23 cellular contexts compared by ENCODE assay signal in the genomic region with DNA sequence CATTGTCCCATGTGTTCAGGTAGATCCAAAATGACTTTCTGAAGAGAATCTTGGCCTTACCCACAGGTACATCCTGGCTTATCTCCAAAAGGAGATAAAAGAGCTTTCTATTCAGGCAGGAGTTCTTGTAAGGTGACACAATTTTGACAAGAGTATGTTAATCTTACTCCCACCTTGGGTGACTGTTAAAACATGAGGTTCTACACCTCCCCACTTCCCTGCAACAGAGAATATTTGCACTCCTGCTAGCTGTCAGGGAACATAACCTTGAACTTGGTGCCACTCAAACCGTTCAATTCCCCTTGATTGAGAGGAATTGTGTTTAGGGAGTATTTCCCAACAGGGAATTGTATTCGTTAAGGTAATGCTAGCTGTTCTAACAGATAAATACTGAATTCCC.
DNase-seq lines count a peak whose midpoint lies in the region; ATAC-seq, FAIRE-seq and TF ChIP-seq lines count a peak whose summit lies in the region.
"Had no signal": no experiment of that assay in that cellular context is flagged by ENCODE, and none has a peak within 500 bp of the region (broad histone marks: within the 10 kb centered on the region; RNA-seq: fewer than 3 reads in every experiment).

No MANE protein-coding gene starts in this region.

- H3K79me2 ChIP-seq in HepG2 (ENCODE audit: insufficient read depth, low read length), result no peaks in the 10 kb centered on the region

- POLR2A ChIA-PET in HepG2 (lab: Yijun Ruan, JAX), result no interaction called here

- in situ Hi-C loops in HepG2 (cut with HindIII; ENCODE audit: extremely low pct_ligation_motif_present, low pct_unique_long_range_greater_than_20kb), result no loop called here

- H3K4me3 ChIP-seq in liver (ENCODE audit: low read depth in 1 of 3, low read length in 3 of 3) (no peak overlapping the region), HepG2 (replicated peaks in 1 of 3; ENCODE audit: insufficient read depth in 1 of 3, low read depth in 2 of 3, low read length in 3 of 3) (no peak overlapping the region)
- H3K4me3 ChIP-seq: BLaER1 treated with 17β-estradiol and CSF1 and Interleukin-3, amounts not matched to agents 10 nM and 100 nM; GM12878; GM23338 had no signal

- DNase-seq in HepG2 (ENCODE audit: low spot score), result no peak
- no peak for DNase-seq in mesothelial cell of epicardium (ENCODE audit: low spot score in 2 of 2, unreplicated experiment in 2 of 2)
- DNase-seq in urothelium cell line (ENCODE audit: low spot score), result no peak
- no peak for DNase-seq in stimulated activated CD4-positive, alpha-beta T cell treated with anti-CD3 and anti-CD28 coated beads, Interleukin-1b, Interleukin-23, amount 100 ng/mL, for 48 hours
- DNase-seq: CD4-positive, alpha-beta T cell; CD8-positive, alpha-beta memory T cell; DMS 273 treated with DMSO at 0.1 percent for 48 hours; DMS79; EL; GDM1; H9 had no signal

- no peak for TF ChIP-seq CTCF in liver (IDR thresholded peaks at IDR 0.05; ENCODE audit: low read depth, low read length, missing input control)
- TF ChIP-seq CTCF in HepG2 (CRISPR knock-in tag; IDR thresholded peaks at IDR 0.05), result no peak
- TF ChIP-seq CTCF in mesothelial cell of epicardium (IDR thresholded peaks at IDR 0.05; ENCODE audit: unreplicated experiment), result no peak

- WGBS in liver, result 34% methylated on average over 2 of the region's 2 CpGs
- 4% methylated on average over 2 of the region's 2 CpGs for WGBS in HepG2 (ENCODE audit: low lambda C conversion rate)

- no peak for TF ChIP-seq EP300 in HepG2 (IDR thresholded peaks at IDR 0.05; ENCODE audit: low read depth in 2 of 2, low read length in 2 of 2)
- no peak for TF ChIP-seq EP300 in HepG2 (CRISPR knock-in tag; IDR thresholded peaks at IDR 0.05; ENCODE audit: borderline replicate concordance)

- H3K36me3 ChIP-seq in liver (ENCODE audit: control insufficient read depth in 4 of 4, insufficient read depth in 3 of 4, low read depth in 1 of 4, low read length in 3 of 4), result no peaks in the 10 kb centered on the region
- no peaks in the 10 kb centered on the region for H3K36me3 ChIP-seq in HepG2 (replicated peaks in 1 of 2; ENCODE audit: control insufficient read depth in 1 of 2, insufficient read depth in 2 of 2, low read length in 2 of 2)
- H3K36me3 ChIP-seq: BLaER1 treated with 17β-estradiol and CSF1 and Interleukin-3, amounts not matched to agents 10 nM and 100 nM had no signal

- BruUV-seq in HepG2 (replicated peaks; lab: Mats Ljungman, UMichigan), result no TSS peak

- no peaks in the 10 kb centered on the region for H4K20me1 ChIP-seq in HepG2 (ENCODE audit: insufficient read depth, low read length)
- H4K20me1 ChIP-seq: BLaER1 treated with 17β-estradiol and CSF1 and Interleukin-3, amounts not matched to agents 10 nM and 100 nM had no signal

- H3K27me3 ChIP-seq in liver (ENCODE audit: control insufficient read depth in 4 of 4, insufficient read depth in 4 of 4, low read length in 3 of 4) (no peaks in the 10 kb centered on the region), HepG2 (ENCODE audit: control insufficient read depth in 1 of 2, insufficient read depth in 2 of 2, low read length in 2 of 2) (no peaks in the 10 kb centered on the region)
- H3K27me3 ChIP-seq: BLaER1 treated with 17β-estradiol and CSF1 and Interleukin-3, amounts not matched to agents 10 nM and 100 nM had no signal

- no peak overlapping the region for H3K4me2 ChIP-seq in HepG2 (ENCODE audit: low read depth, low read length)
- H3K4me2 ChIP-seq: BLaER1 treated with 17β-estradiol and CSF1 and Interleukin-3, amounts not matched to agents 10 nM and 100 nM; GM23338 had no signal

- no peak overlapping the region for H2AFZ ChIP-seq in HepG2 (ENCODE audit: low read length)
- H2AFZ ChIP-seq: GM23338 had no signal

- H3K4me3 Mint-ChIP-seq in mesothelial cell of epicardium, result no peak overlapping the region
- H3K4me3 Mint-ChIP-seq: B cell; CD14-positive monocyte; CD4-positive, alpha-beta T cell; CD8-positive, alpha-beta memory T cell; GM23338; H9 had no signal

- TF ChIP-seq POLR2A in HepG2 (IDR thresholded peaks at IDR 0.05; ENCODE audit: insufficient read depth in 1 of 2, low read depth in 2 of 2, low read length in 2 of 2), result no peak

- no peaks in the 10 kb centered on the region for H3K9me3 ChIP-seq in liver (ENCODE audit: control insufficient read depth in 4 of 4, low read length in 3 of 4)
- peaks cover 6% of the 10 kb centered on the region; the same call in 1 of the 2 replicates for H3K9me3 ChIP-seq in HepG2 (ENCODE audit: low read length)
- H3K9me3 ChIP-seq: BLaER1 treated with 17β-estradiol and CSF1 and Interleukin-3, amounts not matched to agents 10 nM and 100 nM had no signal

- H3K4me1 ChIP-seq in liver (ENCODE audit: control insufficient read depth in 4 of 4, insufficient read depth in 4 of 4, low read length in 3 of 4) (peaks cover 0 to 7% (median 3%) of the 10 kb centered on the region in 4 donors), HepG2 (ENCODE audit: insufficient read depth, low read length) (no peaks in the 10 kb centered on the region)

- peak overlapping the region; percentile 40 for H3K27ac Mint-ChIP-seq in mesothelial cell of epicardium
- H3K27ac Mint-ChIP-seq: B cell; CD14-positive monocyte; CD4-positive, alpha-beta T cell; CD8-positive, alpha-beta memory T cell; GM23338; H9 had no signal

- peaks cover 6% of the 10 kb centered on the region for H3K9me3 Mint-ChIP-seq in mesothelial cell of epicardium
- H3K9me3 Mint-ChIP-seq: CD4-positive, alpha-beta T cell; GM23338; H9 had no signal

- intact Hi-C loops in HepG2 (cut with micrococcal nuclease; ENCODE audit: unreplicated experiment), result no loop called here

- ATAC-seq in HepG2, result no peak
- no peak for ATAC-seq in HG03439 (IDR thresholded peaks at IDR 0.05; ENCODE audit: unreplicated experiment)
- ATAC-seq: GM12878, GM23338, HCT116 had no signal

- TF ChIP-seq RAD21 in liver (IDR thresholded peaks at IDR 0.05) (peak; percentile 11 to 24), HepG2 (CRISPR knock-in tag; IDR thresholded peaks at IDR 0.05) (no peak)

- no peaks in the 10 kb centered on the region for H3K27me3 Mint-ChIP-seq in mesothelial cell of epicardium (ENCODE audit: low read depth)
- H3K27me3 Mint-ChIP-seq: B cell; CD4-positive, alpha-beta T cell; CD8-positive, alpha-beta memory T cell had no signal

- H3K4me1 Mint-ChIP-seq in mesothelial cell of epicardium, result peaks cover 24% of the 10 kb centered on the region
- H3K4me1 Mint-ChIP-seq: B cell; CD14-positive monocyte; CD8-positive, alpha-beta memory T cell; GM23338 had no signal

- no peak overlapping the region for H3K27ac ChIP-seq in liver (ENCODE audit: low read depth in 1 of 2, low read length in 2 of 2)
- H3K27ac ChIP-seq in HepG2 (ENCODE audit: extremely low read length, insufficient read depth, low read length), result no peak overlapping the region
- H3K27ac ChIP-seq: 22Rv1; BLaER1 treated with 17β-estradiol and CSF1 and Interleukin-3, amounts not matched to agents 10 nM and 100 nM had no signal

- FAIRE-seq in HepG2 (lab: Jason Lieb, UNC) (no peak), urothelium cell line (lab: Jason Lieb, UNC) (peak; percentile 85)
- FAIRE-seq: A204.1, D721Med, GM12878, GM19239 had no signal

- no peaks in the 10 kb centered on the region for H3K36me3 Mint-ChIP-seq in mesothelial cell of epicardium
- H3K36me3 Mint-ChIP-seq: CD14-positive monocyte; CD8-positive, alpha-beta memory T cell had no signal

- CTCF ChIA-PET in HepG2 (lab: Yijun Ruan, JAX; ENCODE audit: low intra/inter-chr PET ratio, low total read pairs), result no interaction called here

- H3K9ac ChIP-seq in liver (ENCODE audit: low read depth in 1 of 2, low read length in 2 of 2) (no peak overlapping the region), HepG2 (ENCODE audit: insufficient read depth, low read depth, low read length) (no peak overlapping the region)
- H3K9ac ChIP-seq: BLaER1 treated with 17β-estradiol and CSF1 and Interleukin-3, amounts not matched to agents 10 nM and 100 nM had no signal

TF ChIP-seq in liver, 16 proteins besides CTCF, POLR2A, EP300 and RAD21 (continues in another document):
- TF ChIP-seq GABPA (IDR thresholded peaks at IDR 0.05 in 1 of 2, conservative IDR thresholded peaks at IDR 0.05 in 1 of 2) (no peak), EGR1 (IDR thresholded peaks at IDR 0.05; ENCODE audit: low read depth in 2 of 2) (no peak), JUND (IDR thresholded peaks at IDR 0.05) (peak in 1 of 2 donors; percentile 18)
- TF ChIP-seq, protein P1, sequence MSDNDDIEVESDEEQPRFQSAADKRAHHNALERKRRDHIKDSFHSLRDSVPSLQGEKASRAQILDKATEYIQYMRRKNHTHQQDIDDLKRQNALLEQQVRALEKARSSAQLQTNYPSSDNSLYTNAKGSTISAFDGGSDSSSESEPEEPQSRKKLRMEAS (IDR thresholded peaks at IDR 0.05), result no peak

TF ChIP-seq in HepG2, 621 proteins besides CTCF, POLR2A, EP300 and RAD21:
- TF ChIP-seq HNF4A (CRISPR knock-in tag; IDR thresholded peaks at IDR 0.05), result no peak
- TF ChIP-seq MYNN (CRISPR knock-in tag; IDR thresholded peaks at IDR 0.05; ENCODE audit: low read depth), result no peak
- no peak for TF ChIP-seq ZFP1 (CRISPR knock-in tag; IDR thresholded peaks at IDR 0.05)
- TF ChIP-seq, protein P2, sequence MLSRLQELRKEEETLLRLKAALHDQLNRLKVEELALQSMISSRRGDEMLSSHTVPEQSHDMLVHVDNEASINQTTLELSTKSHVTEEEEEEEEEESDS (CRISPR knock-in tag; IDR thresholded peaks at IDR 0.05; ENCODE audit: borderline replicate concordance), result no peak
- TF ChIP-seq ZNF772 (CRISPR knock-in tag; IDR thresholded peaks at IDR 0.05), result no peak
- TF ChIP-seq ZNF333 (CRISPR knock-in tag; IDR thresholded peaks at IDR 0.05; ENCODE audit: borderline replicate concordance), result no peak
- no peak for TF ChIP-seq NRL (CRISPR knock-in tag; IDR thresholded peaks at IDR 0.05; ENCODE audit: borderline replicate concordance)
